11 cellular contexts compared by ENCODE assay signal in genomic region chr3:128469128-128469527, GRCh38. TPM values are rescaled to one million over a fixed set of nuclear protein-coding genes. Genes with fewer than 3 reads are reported as not detected.
"Had no signal": no experiment of that assay in that cellular context is flagged by ENCODE, and none has a peak within 500 bp of the region (broad histone marks: within the 10 kb centered on the region; RNA-seq: fewer than 3 reads in every experiment).

No MANE protein-coding gene starts in this region.

- H3K4me1 ChIP-seq: HAP-1 had no signal

- H2AFZ ChIP-seq: GM23338 had no signal

- H3K9me3 ChIP-seq: HAP-1 had no signal

- H3K4me3 ChIP-seq: GM23338, HAP-1 had no signal

- H3K27ac ChIP-seq: HL-60, KMS-11 had no signal

- FAIRE-seq: HepG2 had no signal

- H3K36me3 ChIP-seq: HAP-1 had no signal

- H3K4me2 ChIP-seq: GM23338, KMS-11 had no signal

- H3K9ac ChIP-seq: KMS-11 had no signal

- ATAC-seq: GM23338, HCT116, HepG2 had no signal

- DNase-seq: HFFc6, KBM-7 had no signal

RNA-seq across cellular contexts. Expression of gene DNAJB8, which starts 2.4 kb away (rescaled TPM):
- total RNA-seq: GM23338, H4, H7, HepG2, HFFc6, HT1080 had no signal
- polyA plus RNA-seq: GM23338, HepG2 had no signal
